ENCODE assay signal across 8 cellular contexts in the genomic region with DNA sequence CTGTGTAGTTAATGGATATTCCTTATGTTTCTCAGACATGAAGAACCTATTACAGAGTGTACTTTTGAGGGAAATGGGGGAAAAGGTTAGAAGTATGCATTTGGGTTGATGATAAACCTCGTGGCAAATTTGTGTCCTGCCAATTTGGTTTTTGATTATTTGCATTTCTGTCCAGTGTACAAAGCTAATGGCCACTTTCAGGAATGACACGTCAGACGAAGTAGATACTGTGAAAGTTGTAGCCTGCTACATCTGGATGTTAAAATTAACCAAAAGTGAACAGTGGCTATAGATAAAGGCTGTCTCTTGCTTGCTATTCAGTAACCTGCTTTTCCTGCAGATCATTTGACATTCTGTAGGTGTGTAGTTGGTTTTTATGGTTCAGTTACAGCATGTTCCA. TPM values are rescaled to one million over a fixed set of nuclear protein-coding genes. Genes with fewer than 3 reads are reported as not detected.
DNase-seq lines count a peak whose midpoint lies in the region; FAIRE-seq and TF ChIP-seq lines count a peak whose summit lies in the region.

No MANE protein-coding gene starts in this region.

- no peaks in the 10 kb centered on the region for H3K9me3 Mint-ChIP-seq in HFFc6
- H3K9me3 Mint-ChIP-seq in immature natural killer cell, result no peaks in the 10 kb centered on the region
- no peaks in the 10 kb centered on the region for H3K9me3 Mint-ChIP-seq in type B pancreatic cell

- H3K4me3 Mint-ChIP-seq in HFFc6 (peak overlapping the region; percentile 92), immature natural killer cell (peak overlapping the region; percentile 80 to 91 (median 86)), type B pancreatic cell (peak overlapping the region; percentile 94)

- FAIRE-seq in frontal cortex (lab: Jason Lieb, UNC), result no peak

- H3K36me3 Mint-ChIP-seq in HFFc6 (ENCODE audit: low read depth), result no peaks in the 10 kb centered on the region
- H3K36me3 Mint-ChIP-seq in immature natural killer cell, result no peaks in the 10 kb centered on the region
- peaks cover 22% of the 10 kb centered on the region for H3K36me3 Mint-ChIP-seq in type B pancreatic cell

- TF ChIP-seq CTCF in HFFc6 (IDR thresholded peaks at IDR 0.05), result no peak
- TF ChIP-seq CTCF in WI38 (IDR thresholded peaks at IDR 0.05; ENCODE audit: low read depth, low read length), result no peak
- no peak for TF ChIP-seq CTCF in type B pancreatic cell (conservative IDR thresholded peaks at IDR 0.05)

- H3K27me3 Mint-ChIP-seq in HFFc6 (ENCODE audit: insufficient read depth) (0 out of 2 replicates have a peak, but pooled peaks cover 2% of the 10 kb centered on the region), immature natural killer cell (ENCODE audit: low read depth in 3 of 3) (no peaks in the 10 kb centered on the region), type B pancreatic cell (no peaks in the 10 kb centered on the region)

- H3K27ac Mint-ChIP-seq in HFFc6 (peak overlapping the region; percentile 82), immature natural killer cell (peak overlapping the region in 5 of 6 donors; percentile 12 to 86 (median 77)), type B pancreatic cell (peak overlapping the region; percentile 76)

- H3K4me3 ChIP-seq in WI38 (ENCODE audit: low read depth, low read length), result peak overlapping the region; percentile 66

- H3K4me1 Mint-ChIP-seq in HFFc6 (ENCODE audit: low read depth) (no peaks in the 10 kb centered on the region), immature natural killer cell (peaks cover 14 to 18% of the 10 kb centered on the region in 2 donors), type B pancreatic cell (ENCODE audit: unreplicated experiment) (peaks cover 13% of the 10 kb centered on the region)

- peak; percentile 2 for DNase-seq in GM03348 (ENCODE audit: low spot score)
- DNase-seq in HFFc6, result no peak
- DNase-seq in immature natural killer cell, result no peak
- no peak for DNase-seq in type B pancreatic cell (ENCODE audit: extremely low spot score, unreplicated experiment)
- DNase-seq in stimulated activated CD4-positive, alpha-beta T cell treated with anti-CD3 and anti-CD28 coated beads, Interleukin-4, amount 100 ng/mL, for 1 hour, result no peak
- no peak for DNase-seq in frontal cortex (ENCODE audit: low spot score in 2 of 2)
- DNase-seq in activated CD8-positive, alpha-beta memory T cell treated with anti-CD3 and anti-CD28 coated beads for 24 hours, result no peak

RNA-seq across cellular contexts. Expression of a gene that starts 1.0 kb away (rescaled TPM):
- total RNA-seq in HFFc6 (2021; fragmentation: NEBNext Ultra II Directional; extraction: Animal tissue kit (Norgen Biotek cat#: 25700)), result 100 to 1,000 TPM; 125 to 149 (median 136) TPM
- 10 to 100 TPM; 49.1 to 95.2 (median 66.7) TPM for polyA plus RNA-seq in immature natural killer cell
- 195 and 268 TPM in 2 replicates for total RNA-seq in type B pancreatic cell (ENCODE audit: low replicate concordance)
- 53.4 TPM for total RNA-seq in frontal cortex
